ENCODE assay signal across 25 cellular contexts in genomic region chr13:84654654-84655244, GRCh38.
A peak's percentile ranks its signal among the peaks of the same experiment; 100 is the strongest.
DNase-seq lines count a peak whose midpoint lies in the region; ATAC-seq and TF ChIP-seq lines count a peak whose summit lies in the region.
"Had no signal": no experiment of that assay in that cellular context is flagged by ENCODE, and none has a peak within 500 bp of the region (broad histone marks: within the 10 kb centered on the region; RNA-seq: fewer than 3 reads in every experiment).

No MANE protein-coding gene starts in this region.

- H3K4me3 ChIP-seq in right atrium auricular region (no peak overlapping the region), lower leg skin (ENCODE audit: low read depth, poor library complexity, severe bottlenecking) (no peak overlapping the region)
- H3K4me3 ChIP-seq: pancreas, sigmoid colon, upper lobe of left lung had no signal

- no peak for TF ChIP-seq POLR2A in lower leg skin (IDR thresholded peaks at IDR 0.05)

- TF ChIP-seq CTCF in right atrium auricular region (IDR thresholded peaks at IDR 0.05) = no peak
- TF ChIP-seq CTCF in lower leg skin (IDR thresholded peaks at IDR 0.05) = no peak

- H3K36me3 ChIP-seq in right atrium auricular region = no peaks in the 10 kb centered on the region
- H3K36me3 ChIP-seq: pancreas, sigmoid colon, upper lobe of left lung had no signal

- H3K4me1 ChIP-seq in right atrium auricular region = no peaks in the 10 kb centered on the region
- H3K4me1 ChIP-seq: upper lobe of left lung had no signal

- WGBS in lower leg skin, 2 donors = 66 to 68% methylated on average over 4 of the region's 4 CpGs

- H3K27ac ChIP-seq in right atrium auricular region = peak overlapping the region; percentile 24 to 80
- H3K27ac ChIP-seq: pancreas, sigmoid colon, upper lobe of left lung had no signal

- no peaks in the 10 kb centered on the region for H3K27me3 ChIP-seq in right atrium auricular region
- H3K27me3 ChIP-seq: pancreas, sigmoid colon, upper lobe of left lung had no signal

- no peaks in the 10 kb centered on the region for H3K9me3 ChIP-seq in right atrium auricular region
- H3K9me3 ChIP-seq: pancreas, sigmoid colon, upper lobe of left lung had no signal

- no peak for ATAC-seq in left cardiac atrium
- ATAC-seq: naive thymus-derived CD4-positive, alpha-beta T cell; pancreas had no signal

- no peak for DNase-seq in right atrium auricular region (ENCODE audit: low spot score)
- DNase-seq in left cardiac atrium = no peak
- DNase-seq in NCI-H128 (lab: John Stamatoyannopoulos, UW; ENCODE audit: unreplicated experiment) = peak; percentile 21
- peak; percentile 94 for DNase-seq in iPS DF 4.7 (ENCODE audit: extremely low read depth, low spot score)
- DNase-seq in NCI-H2227 (lab: John Stamatoyannopoulos, UW; ENCODE audit: unreplicated experiment) = no peak
- DNase-seq in central memory CD4-positive, alpha-beta T cell = no peak
- DNase-seq in lower leg skin (ENCODE audit: low spot score in 2 of 2) = no peak
- no peak for DNase-seq in NCI-H748 treated with DMSO at 0.1 percent for 48 hours (lab: John Stamatoyannopoulos, UW)
- DNase-seq: activated CD4-positive, alpha-beta T cell treated with anti-CD3 and anti-CD28 coated beads, Interleukin-2, amount 50 U/mL, for 48 hours; activated CD4-positive, CD25-positive, alpha-beta regulatory T cell; activated CD8-positive, alpha-beta memory T cell treated with anti-CD3 and anti-CD28 coated beads, Interleukin-2, amount 50 U/mL, for 48 hours; activated naive CD8-positive, alpha-beta T cell treated with anti-CD3 and anti-CD28 coated beads for 36 hours; EL; erythroblast; foreskin fibroblast; HCEC 1CT; hypothalamus; naive thymus-derived CD4-positive, alpha-beta T cell; NCI-H1417; NCI-H2081 treated with DMSO at 0.1 percent for 48 hours; NCI-H510A treated with DMSO at 0.1 percent for 48 hours; pancreas; sigmoid colon; stimulated activated CD4-positive, alpha-beta T cell treated with anti-CD3 and anti-CD28 coated beads, Interleukin-15, amount 100 ng/mL, for 24 hours; upper lobe of left lung had no signal

- intact Hi-C loops in left cardiac atrium (cut with DNase I) = no loop called here
- intact Hi-C loops in lower leg skin (cut with DNase I; ENCODE audit: low total_unique reads) = no loop called here

Comparison
In these comparisons a context has a peak if more than half of its experiments do, and no peak if none do; other contexts are left out.
1. DNase-seq: peak in NCI-H128 (single experiment) and iPS DF 4.7 (single experiment); none in right atrium auricular region (single experiment), left cardiac atrium (single experiment), NCI-H2227 (single experiment), central memory CD4-positive, alpha-beta T cell (single experiment), lower leg skin (0 of 2) and NCI-H748 treated with DMSO at 0.1 percent for 48 hours (single experiment).